16 cellular contexts compared by ENCODE assay signal in genomic region chr7:150823484-150824126, GRCh38. TPM values are rescaled to one million over a fixed set of nuclear protein-coding genes. Genes with fewer than 3 reads are reported as not detected.
"Had no signal": no experiment of that assay in that cellular context is flagged by ENCODE, and none has a peak within 500 bp of the region (broad histone marks: within the 10 kb centered on the region; RNA-seq: fewer than 3 reads in every experiment).

No MANE protein-coding gene starts in this region.

- H3K36me3 Mint-ChIP-seq: activated naive CD8-positive, alpha-beta T cell treated with anti-CD3 and anti-CD28 coated beads, Interleukin-2, amount 10 ng/mL, durations not matched to agents 7 days and 5 days had no signal

- H3K9me3 ChIP-seq: colonic mucosa, suprapubic skin, upper lobe of left lung had no signal

- H3K27ac Mint-ChIP-seq: activated CD4-positive, alpha-beta T cell treated with anti-CD3 and anti-CD28 coated beads for 36 hours; activated CD8-positive, alpha-beta T cell treated with anti-CD3 and anti-CD28 coated beads for 36 hours; activated naive CD8-positive, alpha-beta T cell treated with anti-CD3 and anti-CD28 coated beads, Interleukin-2, amount 10 ng/mL, durations not matched to agents 7 days and 5 days; natural killer cell treated with Interleukin-12 subunit alpha and Interleukin-12 subunit beta and Interleukin-15 and Interleukin-18, amount 100 ng/mL, for 72 hours had no signal

- H3K4me3 Mint-ChIP-seq: activated CD4-positive, alpha-beta T cell treated with anti-CD3 and anti-CD28 coated beads for 36 hours; activated CD8-positive, alpha-beta T cell treated with anti-CD3 and anti-CD28 coated beads for 36 hours; activated naive CD8-positive, alpha-beta T cell treated with anti-CD3 and anti-CD28 coated beads, Interleukin-2, amount 10 ng/mL, durations not matched to agents 7 days and 5 days; natural killer cell treated with Interleukin-12 subunit alpha and Interleukin-12 subunit beta and Interleukin-15 and Interleukin-18, amount 100 ng/mL, for 72 hours had no signal

- H3K27ac ChIP-seq: colonic mucosa, suprapubic skin, upper lobe of left lung, WERI-Rb-1 had no signal

- H3K4me1 Mint-ChIP-seq: activated CD4-positive, alpha-beta T cell treated with anti-CD3 and anti-CD28 coated beads for 36 hours; activated naive CD8-positive, alpha-beta T cell treated with anti-CD3 and anti-CD28 coated beads, Interleukin-2, amount 10 ng/mL, durations not matched to agents 7 days and 5 days had no signal

- DNase-seq: activated CD4-positive, alpha-beta T cell treated with anti-CD3 and anti-CD28 coated beads for 36 hours; activated CD8-positive, alpha-beta memory T cell treated with anti-CD3 and anti-CD28 coated beads, Interleukin-2, amount 50 U/mL, for 48 hours; activated CD8-positive, alpha-beta T cell treated with anti-CD3 and anti-CD28 coated beads for 36 hours; activated naive CD8-positive, alpha-beta T cell treated with anti-CD3 and anti-CD28 coated beads, Interleukin-2, amount 10 ng/mL, durations not matched to agents 7 days and 5 days; anterior cingulate cortex; colonic mucosa; nucleus accumbens; stimulated activated CD4-positive, alpha-beta T cell treated with anti-CD3 and anti-CD28 coated beads, Interleukin-12 subunit alpha, Interleukin-12 subunit beta, amount 100 ng/mL, for 4 hours; stimulated activated naive CD8-positive, alpha-beta T cell treated with anti-CD3 and anti-CD28 coated beads, Interleukin-15, Interleukin-2, amounts not matched to agents 100 U/mL and 50 U/mL, for 24 hours; T-helper 9 cell; upper lobe of left lung; WERI-Rb-1 had no signal

- H3K36me3 ChIP-seq: colonic mucosa, suprapubic skin, upper lobe of left lung, WERI-Rb-1 had no signal

- H3K27me3 ChIP-seq: colonic mucosa, suprapubic skin, upper lobe of left lung had no signal

- H3K4me1 ChIP-seq: upper lobe of left lung had no signal

- H3K4me3 ChIP-seq: colonic mucosa, suprapubic skin, upper lobe of left lung had no signal

- ATAC-seq: activated CD4-positive, alpha-beta T cell treated with anti-CD3 and anti-CD28 coated beads for 36 hours; activated CD8-positive, alpha-beta T cell treated with anti-CD3 and anti-CD28 coated beads for 36 hours; natural killer cell treated with Interleukin-12 subunit alpha and Interleukin-12 subunit beta and Interleukin-15 and Interleukin-18, amount 100 ng/mL, for 72 hours; stimulated activated naive CD8-positive, alpha-beta T cell treated with anti-CD3 and anti-CD28 coated beads, Interleukin-15, Interleukin-2, amounts not matched to agents 100 U/mL and 50 U/mL, for 24 hours had no signal

- H3K9me3 Mint-ChIP-seq: natural killer cell treated with Interleukin-12 subunit alpha and Interleukin-12 subunit beta and Interleukin-15 and Interleukin-18, amount 100 ng/mL, for 72 hours had no signal

RNA-seq across cellular contexts. Expression of gene TMEM176A, which starts 23.0 kb away (rescaled TPM):
- total RNA-seq: activated CD4-positive, alpha-beta T cell treated with anti-CD3 and anti-CD28 coated beads for 36 hours; activated CD8-positive, alpha-beta T cell treated with anti-CD3 and anti-CD28 coated beads for 36 hours; pulmonary artery endothelial cell had no signal

RNA-seq across cellular contexts. Expression of gene TMEM176B, which starts 23.4 kb away (rescaled TPM):
- total RNA-seq: activated CD4-positive, alpha-beta T cell treated with anti-CD3 and anti-CD28 coated beads for 36 hours; activated CD8-positive, alpha-beta T cell treated with anti-CD3 and anti-CD28 coated beads for 36 hours; pulmonary artery endothelial cell had no signal

RNA-seq across cellular contexts. Expression of gene AOC1, which starts 28.7 kb away (rescaled TPM):
- total RNA-seq: activated CD4-positive, alpha-beta T cell treated with anti-CD3 and anti-CD28 coated beads for 36 hours; activated CD8-positive, alpha-beta T cell treated with anti-CD3 and anti-CD28 coated beads for 36 hours; activated naive CD8-positive, alpha-beta T cell treated with anti-CD3 and anti-CD28 coated beads, Interleukin-2, amount 10 ng/mL, durations not matched to agents 7 days and 5 days; fibroblast of lung; natural killer cell treated with Interleukin-12 subunit alpha and Interleukin-12 subunit beta and Interleukin-15 and Interleukin-18, amount 100 ng/mL, for 72 hours; pulmonary artery endothelial cell had no signal
